8 cellular contexts compared by ENCODE assay signal in genomic region chr12:110349521-110350151, GRCh38. TPM values are rescaled to one million over a fixed set of nuclear protein-coding genes. Genes with fewer than 3 reads are reported as not detected.
A peak's percentile ranks its signal among the peaks of the same experiment; 100 is the strongest.
DNase-seq lines count a peak whose midpoint lies in the region; ATAC-seq and TF ChIP-seq lines count a peak whose summit lies in the region.

No MANE protein-coding gene starts in this region.

- no peak overlapping the region for H3K27ac ChIP-seq in GM23248

- no peak overlapping the region for H3K4me2 ChIP-seq in GM23248 (ENCODE audit: unreplicated experiment)

- peaks cover 40% of the 10 kb centered on the region for H3K4me1 Mint-ChIP-seq in activated CD8-positive, alpha-beta T cell treated with anti-CD3 and anti-CD28 coated beads for 36 hours (ENCODE audit: low read depth)
- H3K4me1 Mint-ChIP-seq in glutamatergic neuron (ENCODE audit: low read depth, unreplicated experiment) (peaks cover 33% of the 10 kb centered on the region), WTC11 (no peaks in the 10 kb centered on the region)

- H3K9me2 ChIP-seq in GM23248 (ENCODE audit: insufficient read depth) = no peaks in the 10 kb centered on the region

- peaks cover 34% of the 10 kb centered on the region for H3K36me3 Mint-ChIP-seq in activated CD8-positive, alpha-beta T cell treated with anti-CD3 and anti-CD28 coated beads for 36 hours (ENCODE audit: low read depth)
- peaks cover 20% of the 10 kb centered on the region for H3K36me3 Mint-ChIP-seq in glutamatergic neuron (ENCODE audit: unreplicated experiment)
- peaks cover 45% of the 10 kb centered on the region for H3K36me3 Mint-ChIP-seq in WTC11

- WGBS in GM23248 (ENCODE audit: low coverage in 1 of 2, low lambda C conversion rate in 2 of 2, missing lambda C conversion rate in 2 of 2), 2 experiments = 62 to 64% methylated on average over 12 of the region's 12 CpGs

- no peaks in the 10 kb centered on the region for H3K4me1 ChIP-seq in GM23248 (ENCODE audit: insufficient read depth)

- CTCF ChIA-PET in activated CD8-positive, alpha-beta T cell treated with anti-CD3 and anti-CD28 coated beads for 36 hours (lab: Charles Lee) = interaction anchor here (0.9 to 3.3 kb wide), 9 partner anchors 14 to 538 kb away, joined by 3 to 12 read pairs (median 4); partner anchors contain the start of gene ARPC3
- CTCF ChIA-PET in WTC11 (lab: Charles Lee) = interaction anchor here (3.1 kb wide), 1 partner anchor 82 kb away, joined by 13 read pairs; no protein-coding TSS in a partner anchor

- no peak overlapping the region for H3K4me3 Mint-ChIP-seq in activated CD8-positive, alpha-beta T cell treated with anti-CD3 and anti-CD28 coated beads for 36 hours
- H3K4me3 Mint-ChIP-seq in glutamatergic neuron (ENCODE audit: unreplicated experiment) = peak overlapping the region; percentile 68
- H3K4me3 Mint-ChIP-seq in WTC11 = no peak overlapping the region

- H3K4me3 ChIP-seq in GM23248 = no peak overlapping the region

- TF ChIP-seq CTCF in activated CD8-positive, alpha-beta T cell treated with anti-CD3 and anti-CD28 coated beads for 36 hours (IDR thresholded peaks at IDR 0.05) = no peak
- no peak for TF ChIP-seq CTCF in glutamatergic neuron (IDR thresholded peaks at IDR 0.05; ENCODE audit: partially characterized antibody, unreplicated experiment)
- no peak for TF ChIP-seq CTCF in GM13977 (IDR thresholded peaks at IDR 0.05; ENCODE audit: extremely low read depth, insufficient read depth, missing control alignments)
- no peak for TF ChIP-seq CTCF in WTC11 (IDR thresholded peaks at IDR 0.05)

- H3K27me3 Mint-ChIP-seq in activated CD8-positive, alpha-beta T cell treated with anti-CD3 and anti-CD28 coated beads for 36 hours = peaks cover 4% of the 10 kb centered on the region
- H3K27me3 Mint-ChIP-seq in glutamatergic neuron (ENCODE audit: unreplicated experiment) (peaks cover 4% of the 10 kb centered on the region), WTC11 (ENCODE audit: low read depth) (no peaks in the 10 kb centered on the region)

- DNase-seq in activated CD8-positive, alpha-beta T cell treated with anti-CD3 and anti-CD28 coated beads for 36 hours = peak; percentile 80
- DNase-seq in glutamatergic neuron (no peak), GM13977 (ENCODE audit: low spot score) (no peak), WTC11 (ENCODE audit: low spot score) (no peak), NCI-H187 treated with DMSO at 0.1 percent for 48 hours (lab: John Stamatoyannopoulos, UW) (no peak), GM23248 (no peak)
- DNase-seq in stimulated activated CD8-positive, alpha-beta memory T cell treated with anti-CD3 and anti-CD28 coated beads, Interleukin-4, amount 100 ng/mL, for 48 hours = peak; percentile 50

- H3F3A ChIP-seq in GM23248 (ENCODE audit: insufficient read depth) = peaks cover 76% of the 10 kb centered on the region

- peak overlapping the region; percentile 64 for H3K27ac Mint-ChIP-seq in activated CD8-positive, alpha-beta T cell treated with anti-CD3 and anti-CD28 coated beads for 36 hours
- H3K27ac Mint-ChIP-seq in glutamatergic neuron (ENCODE audit: unreplicated experiment) (peak overlapping the region; percentile 78), WTC11 (no peak overlapping the region; the same call in 1 of the 2 replicates)

- no peak overlapping the region for H3K9ac ChIP-seq in GM23248

- peaks cover 24% of the 10 kb centered on the region for H3K79me2 ChIP-seq in GM23248 (ENCODE audit: insufficient read depth)

- H2AFZ ChIP-seq in GM23248 = no peak overlapping the region

- no peaks in the 10 kb centered on the region for H3K9me3 ChIP-seq in GM23248 (ENCODE audit: low read depth)

- ATAC-seq in HG02678 (IDR thresholded peaks at IDR 0.05; ENCODE audit: unreplicated experiment) (peak; percentile 50), WTC11 (no peak; the same call in 1 of the 2 replicates)
- ATAC-seq in activated CD8-positive, alpha-beta T cell treated with anti-CD3 and anti-CD28 coated beads for 36 hours = peak; percentile 89

- no peaks in the 10 kb centered on the region for H4K20me1 ChIP-seq in GM23248 (ENCODE audit: insufficient read depth)

- POLR2A ChIA-PET in activated CD8-positive, alpha-beta T cell treated with anti-CD3 and anti-CD28 coated beads for 36 hours (lab: Charles Lee) = interaction anchor here (0.8 to 2.5 kb wide), 8 partner anchors 9 to 109 kb away, joined by 3 to 9 read pairs (median 4); no protein-coding TSS in a partner anchor
- POLR2A ChIA-PET in WTC11 (lab: Charles Lee) = interaction anchor here (0.6 kb wide), 1 partner anchor 1146 kb away, joined by 5 read pairs; no protein-coding TSS in a partner anchor

- peaks cover 61% of the 10 kb centered on the region for H3K36me3 ChIP-seq in GM23248 (ENCODE audit: low read depth)

- intact Hi-C loops in activated CD8-positive, alpha-beta T cell treated with anti-CD3 and anti-CD28 coated beads for 36 hours (cut with micrococcal nuclease) = no loop called here

- in situ Hi-C loops in GM13977 (cut with MboI; ENCODE audit: low pct_unique_long_range_greater_than_20kb, low sequenced_read_pairs, unreplicated experiment) (no loop called here), GM23248 (cut with MboI) (no loop called here)

- H3K9me3 Mint-ChIP-seq in activated CD8-positive, alpha-beta T cell treated with anti-CD3 and anti-CD28 coated beads for 36 hours = no peaks in the 10 kb centered on the region
- H3K9me3 Mint-ChIP-seq in glutamatergic neuron (ENCODE audit: unreplicated experiment) = peaks cover 14% of the 10 kb centered on the region
- H3K9me3 Mint-ChIP-seq in WTC11 = no peaks in the 10 kb centered on the region

- no peaks in the 10 kb centered on the region for H3K27me3 ChIP-seq in GM23248 (replicated peaks; ENCODE audit: insufficient read depth)

TF ChIP-seq in WTC11, 78 proteins besides CTCF, POLR2A, EP300 and RAD21:
- TF ChIP-seq ZNF512 (CRISPR knock-in tag; IDR thresholded peaks at IDR 0.05; ENCODE audit: borderline replicate concordance) (no peak), ZSCAN18 (CRISPR knock-in tag; IDR thresholded peaks at IDR 0.05) (no peak)

RNA-seq across cellular contexts. Expression of gene ANAPC7, which starts 53.9 kb away (rescaled TPM):
- total RNA-seq in activated CD8-positive, alpha-beta T cell treated with anti-CD3 and anti-CD28 coated beads for 36 hours = 10 to 100 TPM; 44.9 to 52.9 TPM
- 93.7 TPM for total RNA-seq in glutamatergic neuron (ENCODE audit: unreplicated experiment)
- total RNA-seq in WTC11 (2021) = 82.8 to 93.4 TPM (median 87.0 TPM) in 3 replicates
- total RNA-seq in GM23248 (2014; rRNA removed; shearing (Covaris generic)) = 46.5 and 50.2 TPM in 2 replicates
- 35.5 and 38.7 TPM in 2 replicates for polyA plus RNA-seq in GM23248 (2016; fragmentation: Nextera tagmentation; extraction: Ambion mirVana)

Comparison
In these comparisons a context has a peak if more than half of its experiments do, and no peak if none do; other contexts are left out.
1. DNase-seq: peak in activated CD8-positive, alpha-beta T cell treated with anti-CD3 and anti-CD28 coated beads for 36 hours (single experiment) and stimulated activated CD8-positive, alpha-beta memory T cell treated with anti-CD3 and anti-CD28 coated beads, Interleukin-4, amount 100 ng/mL, for 48 hours (single experiment); none in glutamatergic neuron (single experiment), GM13977 (single experiment), WTC11 (single experiment), NCI-H187 treated with DMSO at 0.1 percent for 48 hours (single experiment) and GM23248 (single experiment).